Comparison of ENCODE assay signal across 21 cellular contexts in genomic region chr16:71693168-71693567, GRCh38.
"Had no signal": no experiment of that assay in that cellular context is flagged by ENCODE, and none has a peak within 500 bp of the region (broad histone marks: within the 10 kb centered on the region; RNA-seq: fewer than 3 reads in every experiment).

No MANE protein-coding gene starts in this region.

- ATAC-seq: activated naive CD4-positive, alpha-beta T cell treated with anti-CD3 and anti-CD28 coated beads, Interleukin-2, amount 50 U/mL, for 72 hours; activated T-cell treated with anti-CD3 and anti-CD28 coated beads, Interleukin-2, amount 50 U/mL, for 72 hours; gastroesophageal sphincter; heart left ventricle; mucosa of descending colon; naive thymus-derived CD8-positive, alpha-beta T cell; sciatic nerve; stimulated activated effector memory CD8-positive, alpha-beta T cell treated with anti-CD3 and anti-CD28 coated beads, Interleukin-12 subunit alpha, Interleukin-12 subunit beta, amount 100 ng/mL, for 72 hours; upper lobe of right lung had no signal

- H3K36me3 ChIP-seq: ovary had no signal

- H3K36me3 Mint-ChIP-seq: activated naive CD4-positive, alpha-beta T cell treated with anti-CD3 and anti-CD28 coated beads, Interleukin-2, amount 50 U/mL, for 72 hours had no signal

- H3K4me2 ChIP-seq: smooth muscle cell had no signal

- H3K9me3 ChIP-seq: adrenal gland, esophagus muscularis mucosa, gastroesophageal sphincter, heart left ventricle, left ventricle myocardium inferior, mucosa of descending colon, ovary, upper lobe of right lung had no signal

- H3K27me3 Mint-ChIP-seq: naive thymus-derived CD8-positive, alpha-beta T cell had no signal

- H3K27ac ChIP-seq: adrenal gland, esophagus muscularis mucosa, gastroesophageal sphincter, heart left ventricle, left ventricle myocardium inferior, ovary, upper lobe of right lung had no signal

- DNase-seq: activated CD4-positive, alpha-beta T cell treated with anti-CD3 and anti-CD28 coated beads, Interleukin-2, amount 50 U/mL, for 4 hours; activated CD4-positive, CD25-positive, alpha-beta regulatory T cell treated with anti-CD3 and anti-CD28 coated beads, Interleukin-2, amount 50 U/mL, for 72 hours; activated gamma-delta T cell treated with Interleukin-2 at 50 U/mL for 16 hours; activated T-cell treated with anti-CD3 and anti-CD28 coated beads, Interleukin-2, amount 50 U/mL, for 72 hours; adrenal gland; cerebellar nuclear complex; effector CD8-positive, alpha-beta T cell; heart left ventricle; left ventricle myocardium inferior; mucosa of descending colon; naive thymus-derived CD8-positive, alpha-beta T cell; ovary; stimulated activated CD4-positive, alpha-beta T cell treated with anti-CD3 and anti-CD28 coated beads, Interleukin-4, amount 100 ng/mL, for 24 hours; T-helper 9 cell; upper lobe of right lung had no signal

- H3K27me3 ChIP-seq: adrenal gland, esophagus muscularis mucosa, gastroesophageal sphincter, heart left ventricle, ovary, upper lobe of right lung had no signal

- H3K4me3 Mint-ChIP-seq: activated T-cell treated with anti-CD3 and anti-CD28 coated beads, Interleukin-2, amount 50 U/mL, for 72 hours; naive thymus-derived CD8-positive, alpha-beta T cell; stimulated activated effector memory CD8-positive, alpha-beta T cell treated with anti-CD3 and anti-CD28 coated beads, Interleukin-12 subunit alpha, Interleukin-12 subunit beta, amount 100 ng/mL, for 72 hours had no signal

- H3K9me3 Mint-ChIP-seq: activated naive CD4-positive, alpha-beta T cell treated with anti-CD3 and anti-CD28 coated beads, Interleukin-2, amount 50 U/mL, for 72 hours; activated T-cell treated with anti-CD3 and anti-CD28 coated beads, Interleukin-2, amount 50 U/mL, for 72 hours; naive thymus-derived CD8-positive, alpha-beta T cell; stimulated activated effector memory CD8-positive, alpha-beta T cell treated with anti-CD3 and anti-CD28 coated beads, Interleukin-12 subunit alpha, Interleukin-12 subunit beta, amount 100 ng/mL, for 72 hours had no signal

- H3K4me1 ChIP-seq: adrenal gland, esophagus muscularis mucosa, gastroesophageal sphincter, left ventricle myocardium inferior, upper lobe of right lung had no signal

- H3K4me1 Mint-ChIP-seq: stimulated activated effector memory CD8-positive, alpha-beta T cell treated with anti-CD3 and anti-CD28 coated beads, Interleukin-12 subunit alpha, Interleukin-12 subunit beta, amount 100 ng/mL, for 72 hours had no signal

- H3K4me3 ChIP-seq: adrenal gland, esophagus muscularis mucosa, gastroesophageal sphincter, heart left ventricle, left ventricle myocardium inferior, mucosa of descending colon, ovary, smooth muscle cell, upper lobe of right lung had no signal

- H3K27ac Mint-ChIP-seq: activated T-cell treated with anti-CD3 and anti-CD28 coated beads, Interleukin-2, amount 50 U/mL, for 72 hours; stimulated activated effector memory CD8-positive, alpha-beta T cell treated with anti-CD3 and anti-CD28 coated beads, Interleukin-12 subunit alpha, Interleukin-12 subunit beta, amount 100 ng/mL, for 72 hours had no signal
